29 cellular contexts compared by ENCODE assay signal in the genomic region with DNA sequence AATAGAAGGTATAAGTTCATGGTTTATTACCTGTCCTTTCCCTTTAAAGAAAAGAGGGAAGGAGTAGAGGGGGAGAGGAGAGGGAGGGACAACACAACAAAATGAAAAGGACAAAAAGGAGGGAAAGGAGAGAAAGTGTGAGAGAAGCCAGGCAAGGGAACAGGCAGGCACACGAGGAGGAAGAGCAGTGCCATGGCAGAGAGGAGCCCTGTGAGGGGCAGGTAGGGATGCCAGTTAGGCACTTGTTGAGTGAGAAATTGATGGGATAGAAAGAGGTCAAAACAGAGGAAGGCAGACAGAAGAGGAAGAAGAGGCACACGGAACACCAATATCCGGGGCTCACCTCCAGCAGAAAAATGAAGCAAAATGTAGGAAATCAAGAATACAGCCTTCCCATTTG. TPM values are rescaled to one million over a fixed set of nuclear protein-coding genes. Genes with fewer than 3 reads are reported as not detected.
A peak's percentile ranks its signal among the peaks of the same experiment; 100 is the strongest.
DNase-seq lines count a peak whose midpoint lies in the region; ATAC-seq, FAIRE-seq and TF ChIP-seq lines count a peak whose summit lies in the region.
"Had no signal": no experiment of that assay in that cellular context is flagged by ENCODE, and none has a peak within 500 bp of the region (broad histone marks: within the 10 kb centered on the region; RNA-seq: fewer than 3 reads in every experiment).

No MANE protein-coding gene starts in this region.

- H3K9me3 Mint-ChIP-seq in T-helper 2 cell treated with Interferon-gamma antibody and Interleukin-4, amounts not matched to agents 5 μg/mL and 100 μg/mL, for 36 hours: peaks cover 10% of the 10 kb centered on the region
- peaks cover 4% of the 10 kb centered on the region for H3K9me3 Mint-ChIP-seq in natural killer cell treated with Interleukin-12 subunit alpha and Interleukin-12 subunit beta and Interleukin-15 and Interleukin-18, amount 100 ng/mL, for 72 hours
- no peaks in the 10 kb centered on the region for H3K9me3 Mint-ChIP-seq in natural killer cell
- peaks cover 7 to 12% of the 10 kb centered on the region in 2 donors for H3K9me3 Mint-ChIP-seq in stimulated activated naive CD8-positive, alpha-beta T cell treated with anti-CD3 and anti-CD28 coated beads, Interleukin-15, amount 100 ng/mL, for 72 hours

- CTCF ChIA-PET in GM12878 (lab: Yijun Ruan, JAX): interaction anchor here (1.1 to 6.9 kb wide), 8 partner anchors 9 to 66 kb away, joined by 3 to 71 read pairs (median 8); no protein-coding TSS in a partner anchor

- BruUV-seq in GM12878 (replicated peaks; lab: Mats Ljungman, UMichigan): no TSS peak

- H4K20me1 ChIP-seq in GM12878 (ENCODE audit: control insufficient read depth, insufficient read depth): no peaks in the 10 kb centered on the region

- H3K4me1 ChIP-seq in GM12878 (ENCODE audit: control insufficient read depth, insufficient read depth, low read length): peaks cover 42% of the 10 kb centered on the region
- H3K4me1 ChIP-seq: HAP-1 had no signal

- no peak for TF ChIP-seq EP300 in GM12878 (IDR thresholded peaks at IDR 0.05; ENCODE audit: borderline replicate concordance in 1 of 2, control insufficient read depth in 1 of 2, low read depth in 2 of 2, low read length in 2 of 2)

- 63% methylated on average over 3 of the region's 3 CpGs for WGBS in GM12878 (ENCODE audit: insufficient coverage, insufficient replicate concordance, low lambda C conversion rate, missing lambda C conversion rate)

- SMC1A ChIA-PET in GM12878 (lab: Charles Lee; ENCODE audit: uncharacterized antibody, unreplicated experiment): interaction anchor here (0.9 to 8.9 kb wide), 7 partner anchors 11 to 205 kb away, joined by 3 to 126 read pairs (median 17); partner anchors contain the start of gene TNFAIP3

- no peaks in the 10 kb centered on the region; the same call in 1 of the 3 replicates for H3K9me3 ChIP-seq in GM12878 (replicated peaks; ENCODE audit: control insufficient read depth, insufficient read depth, low read length)
- H3K9me3 ChIP-seq: HAP-1, MG63, thoracic aorta had no signal

- no peaks in the 10 kb centered on the region for H3K27me3 ChIP-seq in GM12878 (replicated peaks in 1 of 2; ENCODE audit: control insufficient read depth in 2 of 2, insufficient read depth in 2 of 2, low read length in 1 of 2)
- H3K27me3 ChIP-seq: MG63 had no signal

- ATAC-seq in natural killer cell treated with Interleukin-12 subunit alpha and Interleukin-12 subunit beta and Interleukin-15 and Interleukin-18, amount 100 ng/mL, for 72 hours: no peak
- no peak for ATAC-seq in natural killer cell
- ATAC-seq in GM12878: no peak
- ATAC-seq in stimulated activated naive CD8-positive, alpha-beta T cell treated with anti-CD3 and anti-CD28 coated beads, Interleukin-15, amount 100 ng/mL, for 72 hours: no peak
- ATAC-seq: activated naive CD4-positive, alpha-beta T cell treated with anti-CD3 and anti-CD28 coated beads, Interleukin-2, amount 50 U/mL, for 72 hours; activated T-cell treated with anti-CD3 and anti-CD28 coated beads, Interleukin-2, amount 50 U/mL, for 72 hours; T-cell had no signal

- H3K79me2 ChIP-seq in GM12878 (ENCODE audit: control insufficient read depth, insufficient read depth, low read length): peaks cover 32% of the 10 kb centered on the region

- DNase-seq in T-helper 2 cell treated with Interferon-gamma antibody and Interleukin-4, amounts not matched to agents 5 μg/mL and 100 μg/mL, for 36 hours (ENCODE audit: low spot score): no peak
- DNase-seq in T-helper 2 cell: no peak
- no peak for DNase-seq in natural killer cell treated with Interleukin-12 subunit alpha and Interleukin-12 subunit beta and Interleukin-15 and Interleukin-18, amount 100 ng/mL, for 72 hours (ENCODE audit: low spot score)
- no peak for DNase-seq in natural killer cell
- no peak for DNase-seq in GM12878 (ENCODE audit: low read depth, low spot score)
- no peak for DNase-seq in stimulated activated naive CD8-positive, alpha-beta T cell treated with anti-CD3 and anti-CD28 coated beads, Interleukin-15, amount 100 ng/mL, for 72 hours
- no peak for DNase-seq in H4 (ENCODE audit: low spot score)
- DNase-seq in AG08396 (ENCODE audit: low spot score): no peak
- DNase-seq: activated CD4-positive, CD25-positive, alpha-beta regulatory T cell treated with anti-CD3 and anti-CD28 coated beads, Interleukin-2, amount 50 U/mL, for 72 hours; activated T-cell treated with anti-CD3 and anti-CD28 coated beads, Interleukin-2, amount 50 U/mL, for 72 hours; aorta; CD4-positive, alpha-beta T cell; hippocampal formation; MG63; NCI-H1105; NCI-H1930; NCI-H510A treated with DMSO at 0.1 percent for 48 hours; T-cell had no signal

- RAD21 ChIA-PET in GM12878 (lab: Charles Lee; ENCODE audit: unreplicated experiment): interaction anchor here (1.1 to 1.8 kb wide), 11 partner anchors 9 to 251 kb away, joined by 3 to 35 read pairs (median 6); no protein-coding TSS in a partner anchor

- no peaks in the 10 kb centered on the region for H3K27me3 Mint-ChIP-seq in T-helper 2 cell treated with Interferon-gamma antibody and Interleukin-4, amounts not matched to agents 5 μg/mL and 100 μg/mL, for 36 hours (ENCODE audit: low read depth)
- H3K27me3 Mint-ChIP-seq in natural killer cell treated with Interleukin-12 subunit alpha and Interleukin-12 subunit beta and Interleukin-15 and Interleukin-18, amount 100 ng/mL, for 72 hours: peaks cover 0 to 6% of the 10 kb centered on the region in 2 donors
- H3K27me3 Mint-ChIP-seq in natural killer cell (ENCODE audit: low read depth in 2 of 2): peaks cover 23 to 30% of the 10 kb centered on the region in 2 donors
- no peaks in the 10 kb centered on the region for H3K27me3 Mint-ChIP-seq in stimulated activated naive CD8-positive, alpha-beta T cell treated with anti-CD3 and anti-CD28 coated beads, Interleukin-15, amount 100 ng/mL, for 72 hours
- H3K27me3 Mint-ChIP-seq: CD4-positive, alpha-beta T cell had no signal

- POLR2A ChIA-PET in GM12878 (lab: Charles Lee): interaction anchor here (1.0 to 6.7 kb wide), 8 partner anchors 14 to 40 kb away, joined by 4 to 153 read pairs (median 6); no protein-coding TSS in a partner anchor

- H3K27ac ChIP-seq in GM12878 (ENCODE audit: control insufficient read depth, insufficient read depth): peak overlapping the region; percentile 95
- H3K27ac ChIP-seq: KMS-11, RWPE1, thoracic aorta had no signal

- peak overlapping the region; percentile 58 for H2AFZ ChIP-seq in GM12878 (ENCODE audit: control insufficient read depth, low read depth, low read length)

- no peak for FAIRE-seq in GM12878 (lab: Jason Lieb, UNC)
- FAIRE-seq: bronchial epithelial cell, D721Med, endothelial cell of umbilical vein, urothelium cell line had no signal

- peak overlapping the region; percentile 66 for H3K27ac Mint-ChIP-seq in T-helper 2 cell treated with Interferon-gamma antibody and Interleukin-4, amounts not matched to agents 5 μg/mL and 100 μg/mL, for 36 hours
- peak overlapping the region; percentile 87 to 88 for H3K27ac Mint-ChIP-seq in natural killer cell treated with Interleukin-12 subunit alpha and Interleukin-12 subunit beta and Interleukin-15 and Interleukin-18, amount 100 ng/mL, for 72 hours
- H3K27ac Mint-ChIP-seq in natural killer cell: no peak overlapping the region
- peak overlapping the region; percentile 68 to 96 for H3K27ac Mint-ChIP-seq in stimulated activated naive CD8-positive, alpha-beta T cell treated with anti-CD3 and anti-CD28 coated beads, Interleukin-15, amount 100 ng/mL, for 72 hours
- H3K27ac Mint-ChIP-seq: CD4-positive, alpha-beta T cell; nephron; T-cell had no signal

- H3K9ac ChIP-seq in GM12878 (ENCODE audit: control insufficient read depth, insufficient read depth, low read length): peak overlapping the region; percentile 49
- H3K9ac ChIP-seq: KMS-11 had no signal

- intact Hi-C loops in natural killer cell (cut with micrococcal nuclease): no loop called here
- intact Hi-C loops in GM12878 (cut with micrococcal nuclease; ENCODE audit: unreplicated experiment): no loop called here

- TF ChIP-seq CTCF in natural killer cell (IDR thresholded peaks at IDR 0.05): no peak
- no peak for TF ChIP-seq CTCF in GM12878 (IDR thresholded peaks at IDR 0.05 in 2 of 3, conservative IDR thresholded peaks at IDR 0.05 in 1 of 3; ENCODE audit: control insufficient read depth in 2 of 3, extremely low read depth in 1 of 3, insufficient read depth in 1 of 3, low read depth in 3 of 3, low read length in 3 of 3)

- TF ChIP-seq RAD21 in GM12878 (IDR thresholded peaks at IDR 0.05; ENCODE audit: insufficient read depth, low read depth, low read length): no peak

- peak overlapping the region; percentile 76 for H3K4me2 ChIP-seq in GM12878 (ENCODE audit: control insufficient read depth, insufficient read depth)
- H3K4me2 ChIP-seq: KMS-11 had no signal

- 0 out of 2 replicates have a peak overlapping the region, but pooled peaks have one; percentile 37 for H3K4me3 ChIP-seq in GM12878
- H3K4me3 ChIP-seq: HAP-1, lung, MG63, thoracic aorta had no signal

- peak overlapping the region; percentile 47 for H3K4me3 Mint-ChIP-seq in T-helper 2 cell treated with Interferon-gamma antibody and Interleukin-4, amounts not matched to agents 5 μg/mL and 100 μg/mL, for 36 hours
- peak overlapping the region; percentile 86 for H3K4me3 Mint-ChIP-seq in natural killer cell treated with Interleukin-12 subunit alpha and Interleukin-12 subunit beta and Interleukin-15 and Interleukin-18, amount 100 ng/mL, for 72 hours
- H3K4me3 Mint-ChIP-seq in natural killer cell: no peak overlapping the region
- H3K4me3 Mint-ChIP-seq in stimulated activated naive CD8-positive, alpha-beta T cell treated with anti-CD3 and anti-CD28 coated beads, Interleukin-15, amount 100 ng/mL, for 72 hours: peak overlapping the region; percentile 20 to 78
- H3K4me3 Mint-ChIP-seq: CD4-positive, alpha-beta T cell; nephron; T-cell had no signal

- TF ChIP-seq POLR2A in GM12878 (IDR thresholded peaks at IDR 0.05; ENCODE audit: low read depth, low read length): no peak

- in situ Hi-C loops in GM12878 (cut with MboI): no loop called here

- H3K36me3 ChIP-seq in GM12878 (ENCODE audit: control insufficient read depth in 2 of 2, insufficient read depth in 2 of 2, low read length in 1 of 2): no peaks in the 10 kb centered on the region
- H3K36me3 ChIP-seq: HAP-1, MG63, thoracic aorta had no signal

- H3K36me3 Mint-ChIP-seq in T-helper 2 cell treated with Interferon-gamma antibody and Interleukin-4, amounts not matched to agents 5 μg/mL and 100 μg/mL, for 36 hours (ENCODE audit: low read depth): no peaks in the 10 kb centered on the region
- peaks cover 12% of the 10 kb centered on the region for H3K36me3 Mint-ChIP-seq in natural killer cell treated with Interleukin-12 subunit alpha and Interleukin-12 subunit beta and Interleukin-15 and Interleukin-18, amount 100 ng/mL, for 72 hours
- H3K36me3 Mint-ChIP-seq in natural killer cell: peaks cover 7% of the 10 kb centered on the region

- H3K4me1 Mint-ChIP-seq in T-helper 2 cell treated with Interferon-gamma antibody and Interleukin-4, amounts not matched to agents 5 μg/mL and 100 μg/mL, for 36 hours (ENCODE audit: low read depth): peaks cover 53% of the 10 kb centered on the region
- peaks cover 53 to 54% of the 10 kb centered on the region in 2 donors for H3K4me1 Mint-ChIP-seq in natural killer cell treated with Interleukin-12 subunit alpha and Interleukin-12 subunit beta and Interleukin-15 and Interleukin-18, amount 100 ng/mL, for 72 hours (ENCODE audit: low read depth in 2 of 2)
- peaks cover 20 to 25% of the 10 kb centered on the region in 2 donors for H3K4me1 Mint-ChIP-seq in natural killer cell
- H3K4me1 Mint-ChIP-seq in stimulated activated naive CD8-positive, alpha-beta T cell treated with anti-CD3 and anti-CD28 coated beads, Interleukin-15, amount 100 ng/mL, for 72 hours: peaks cover 71% of the 10 kb centered on the region

RNA-seq across cellular contexts. Expression of gene TNFAIP3, which starts 42.5 kb away (rescaled TPM):
- total RNA-seq in natural killer cell treated with Interleukin-12 subunit alpha and Interleukin-12 subunit beta and Interleukin-15 and Interleukin-18, amount 100 ng/mL, for 72 hours: 100 to 1,000 TPM; 121 to 244 TPM
- total RNA-seq in natural killer cell: 1,000 to 10,000 TPM; 1,163 to 1,298 (median 1,241) TPM
- 258 and 260 TPM in 2 replicates for total RNA-seq in GM12878 (2013; cell fraction: nucleolus; rRNA removed)
- 84.0 and 96.8 TPM in 2 replicates for total RNA-seq in GM12878 (2014; rRNA removed)
- 81.4 and 82.4 TPM in 2 replicates for total RNA-seq in GM12878 (2014; rRNA removed; fragmentation: Illumina TruSeq; extraction: Trizol)
- 220 and 229 TPM in 2 replicates for total RNA-seq in GM12878 (2021)
- 59.4 TPM for polyA plus RNA-seq in GM12878 (2011; ENCODE audit: low read depth)
- 308 and 350 TPM in 2 replicates for polyA plus RNA-seq in GM12878 (2011; rRNA removed)
- polyA plus RNA-seq in GM12878 (2011; cell fraction: cytosol; rRNA removed): 204 and 210 TPM in 2 replicates
- 565 and 695 TPM in 2 replicates for polyA plus RNA-seq in GM12878 (2011; cell fraction: nucleus; rRNA removed)
- 64.6 and 107 TPM in 2 replicates for polyA plus RNA-seq in GM12878 (2012)
- 149 and 171 TPM in 2 replicates for polyA plus RNA-seq in GM12878 (2014; fragmentation: Illumina TruSeq; extraction: Trizol)
- polyA plus RNA-seq in GM12878 (2014; fragmentation: Nextera tagmentation; extraction: Ambion mirVana): 10 to 100 TPM; 18.0 to 31.5 TPM
- polyA plus RNA-seq in GM12878 (2014; rRNA removed): 138 and 149 TPM in 2 replicates
- polyA plus RNA-seq in GM12878 (2016; fragmentation: Nextera tagmentation; extraction: Ambion mirVana): 100 to 1,000 TPM; 126 to 128 TPM
- polyA minus RNA-seq in GM12878 (2011; rRNA and poly(A)+ RNA removed): 268 and 281 TPM in 2 replicates
- polyA minus RNA-seq in GM12878 (2011; cell fraction: cytosol; rRNA and poly(A)+ RNA removed): 95.9 and 104 TPM in 2 replicates
- 243 and 270 TPM in 2 replicates for polyA minus RNA-seq in GM12878 (2011; cell fraction: nucleus; rRNA and poly(A)+ RNA removed)
- total RNA-seq in H4 (2014; rRNA removed; shearing (Covaris generic)): 0.41 and 0.45 TPM in 2 replicates

Comparison
In these comparisons a context has a peak if more than half of its experiments do, and no peak if none do; other contexts are left out.
1. H3K27ac Mint-ChIP-seq: peak in T-helper 2 cell treated with Interferon-gamma antibody and Interleukin-4, amounts not matched to agents 5 μg/mL and 100 μg/mL, for 36 hours (single experiment), natural killer cell treated with Interleukin-12 subunit alpha and Interleukin-12 subunit beta and Interleukin-15 and Interleukin-18, amount 100 ng/mL, for 72 hours (2 of 2) and stimulated activated naive CD8-positive, alpha-beta T cell treated with anti-CD3 and anti-CD28 coated beads, Interleukin-15, amount 100 ng/mL, for 72 hours (2 of 2); none in natural killer cell (0 of 2).
2. RNA of gene TNFAIP3, which starts 42.5 kb away (total RNA-seq): 1,163 to 1,298 TPM in natural killer cell, 121 to 244 TPM in natural killer cell treated with Interleukin-12 subunit alpha and Interleukin-12 subunit beta and Interleukin-15 and Interleukin-18, amount 100 ng/mL, for 72 hours and 81.4 to 260 TPM in GM12878; 0.41 to 0.45 TPM in H4; every median in the first group is over 10 times any median in the second.